ENCODE assay signal across 8 cellular contexts in genomic region chr12:124550123-124551089, GRCh38. TPM values are rescaled to one million over a fixed set of nuclear protein-coding genes. Genes with fewer than 3 reads are reported as not detected.
DNase-seq lines count a peak whose midpoint lies in the region; ATAC-seq and TF ChIP-seq lines count a peak whose summit lies in the region.
"Had no signal": no experiment of that assay in that cellular context is flagged by ENCODE, and none has a peak within 500 bp of the region (broad histone marks: within the 10 kb centered on the region; RNA-seq: fewer than 3 reads in every experiment).

No MANE protein-coding gene starts in this region.

- H3K9me3 ChIP-seq in MG63 (no peaks in the 10 kb centered on the region), ascending aorta (no peaks in the 10 kb centered on the region), thoracic aorta (no peaks in the 10 kb centered on the region)

- H3K36me3 ChIP-seq in MG63 (peaks cover 7% of the 10 kb centered on the region), ascending aorta (no peaks in the 10 kb centered on the region), thoracic aorta (no peaks in the 10 kb centered on the region), mesendoderm (ENCODE audit: control insufficient read depth, insufficient read depth, low read length) (no peaks in the 10 kb centered on the region)

- intact Hi-C loops in ascending aorta (cut with DNase I): no loop called here

- H3K79me2 ChIP-seq in mesendoderm (ENCODE audit: control insufficient read depth, insufficient read depth, low read length): peaks cover 95% of the 10 kb centered on the region

- no peak overlapping the region for H2BK15ac ChIP-seq in mesendoderm (replicated peaks; ENCODE audit: low read depth)

- no peak overlapping the region for H3K4me3 ChIP-seq in MG63
- no peak overlapping the region for H3K4me3 ChIP-seq in ascending aorta
- H3K4me3 ChIP-seq in thoracic aorta: no peak overlapping the region
- no peak overlapping the region for H3K4me3 ChIP-seq in mesendoderm (ENCODE audit: low read length)

- no peak overlapping the region for H4K5ac ChIP-seq in mesendoderm (ENCODE audit: low read length)

- H3K4me2 ChIP-seq in mesendoderm (ENCODE audit: low read length): no peak overlapping the region

- DNase-seq in MG63 (peak; percentile 43), ascending aorta (ENCODE audit: low spot score in 2 of 2) (no peak), thoracic aorta (ENCODE audit: low spot score) (no peak), mesendoderm (no peak)
- no peak for DNase-seq in activated CD4-positive, alpha-beta T cell treated with anti-CD3 and anti-CD28 coated beads for 48 hours
- DNase-seq: activated CD4-positive, alpha-beta T cell treated with anti-CD3 and anti-CD28 coated beads, Interleukin-2, amount 10 ng/mL, durations not matched to agents 7 days and 5 days had no signal

- no peak for ATAC-seq in thoracic aorta (ENCODE audit: insufficient number of reproducible peaks, low FRiP score, low read depth)
- no peak for ATAC-seq in GM18909 (IDR thresholded peaks at IDR 0.05; ENCODE audit: poor library complexity, unreplicated experiment)

- H3K27ac ChIP-seq in ascending aorta (peak overlapping the region; percentile 69 to 82), layer of hippocampus (ENCODE audit: low read depth, low read length) (peak overlapping the region; percentile 6), thoracic aorta (peak overlapping the region; percentile 41 to 60), mesendoderm (ENCODE audit: low read depth, low read length) (no peak overlapping the region)

- no peak overlapping the region for H2AK5ac ChIP-seq in mesendoderm (ENCODE audit: low read length)

- H3K4ac ChIP-seq in mesendoderm (ENCODE audit: low read depth, low read length): no peak overlapping the region

- peaks cover 31% of the 10 kb centered on the region for H3K79me1 ChIP-seq in mesendoderm (ENCODE audit: low read length)

- H3K56ac ChIP-seq in mesendoderm (ENCODE audit: low read length): no peak overlapping the region

- H3K27me3 ChIP-seq in MG63 (no peaks in the 10 kb centered on the region), ascending aorta (no peaks in the 10 kb centered on the region), layer of hippocampus (ENCODE audit: control insufficient read depth, insufficient read depth, low read length) (no peaks in the 10 kb centered on the region), thoracic aorta (replicated peaks; ENCODE audit: insufficient read depth) (no peaks in the 10 kb centered on the region), mesendoderm (ENCODE audit: insufficient read depth, low read length, poor library complexity) (no peaks in the 10 kb centered on the region)

- no peak overlapping the region for H3K18ac ChIP-seq in mesendoderm (ENCODE audit: low read length)

- H3K23ac ChIP-seq in mesendoderm (ENCODE audit: low read length): no peak overlapping the region

- peaks cover 24 to 63% of the 10 kb centered on the region in 2 donors for H3K4me1 ChIP-seq in ascending aorta
- peaks cover 53 to 79% of the 10 kb centered on the region in 2 donors for H3K4me1 ChIP-seq in thoracic aorta (ENCODE audit: control insufficient read depth in 1 of 2, low read depth in 2 of 2)
- peaks cover 3% of the 10 kb centered on the region for H3K4me1 ChIP-seq in mesendoderm (ENCODE audit: control insufficient read depth, low read depth, low read length)

- no peak overlapping the region for H2BK120ac ChIP-seq in mesendoderm (ENCODE audit: low read depth, low read length)

- no peak overlapping the region for H3K9ac ChIP-seq in mesendoderm (ENCODE audit: low read length)

- no peak for TF ChIP-seq CTCF in ascending aorta (IDR thresholded peaks at IDR 0.05)
- TF ChIP-seq CTCF in thoracic aorta (IDR thresholded peaks at IDR 0.05): no peak

- H2BK5ac ChIP-seq in mesendoderm (ENCODE audit: low read length): no peak overlapping the region

- no peak overlapping the region for H4K8ac ChIP-seq in mesendoderm (ENCODE audit: low read depth, low read length)

- no CpG with 5 or more reads among the region's 11 CpGs for WGBS in mesendoderm (ENCODE audit: extremely low coverage, insufficient coverage, low lambda C conversion rate)

RNA-seq across cellular contexts. Expression of gene NCOR2, which starts 17.0 kb away (rescaled TPM):
- total RNA-seq in MG63 (2014; rRNA removed; shearing (Covaris generic); ENCODE audit: low replicate concordance): 17.0 and 32.9 TPM in 2 replicates
- total RNA-seq in ascending aorta (134 TPM), thoracic aorta (100 to 1,000 TPM; 228 to 229 TPM)
- 129 TPM for polyA plus RNA-seq in mesendoderm (2013, experiment 1 of 2)
- 129 TPM for polyA plus RNA-seq in mesendoderm (2013, experiment 2 of 2)
